9 cellular contexts compared by ENCODE assay signal in genomic region chr20:51022227-51022802, GRCh38. TPM values are rescaled to one million over a fixed set of nuclear protein-coding genes. Genes with fewer than 3 reads are reported as not detected.
DNase-seq lines count a peak whose midpoint lies in the region; ATAC-seq, FAIRE-seq and TF ChIP-seq lines count a peak whose summit lies in the region.
"Had no signal": no experiment of that assay in that cellular context is flagged by ENCODE, and none has a peak within 500 bp of the region (broad histone marks: within the 10 kb centered on the region; RNA-seq: fewer than 3 reads in every experiment).

No MANE protein-coding gene starts in this region.

- H3K27me3 ChIP-seq in BLaER1, result peaks cover 22% of the 10 kb centered on the region
- peaks cover 19% of the 10 kb centered on the region for H3K27me3 ChIP-seq in NT2/D1 (ENCODE audit: insufficient read depth, insufficient read length)
- no peaks in the 10 kb centered on the region for H3K27me3 ChIP-seq in esophagus (ENCODE audit: control insufficient read depth in 1 of 2, insufficient read depth in 2 of 2, low read length in 2 of 2)
- H3K27me3 ChIP-seq in neuron (ENCODE audit: insufficient read depth, low read length), result peaks cover 32% of the 10 kb centered on the region

- H3K9me3 ChIP-seq in BLaER1 (no peaks in the 10 kb centered on the region), NT2/D1 (ENCODE audit: insufficient read depth, low read length) (no peaks in the 10 kb centered on the region), esophagus (ENCODE audit: control insufficient read depth in 2 of 2, insufficient read depth in 1 of 2, low read depth in 1 of 2, low read length in 1 of 2) (peaks cover 0 to 3% of the 10 kb centered on the region in 2 donors), neuron (ENCODE audit: low read length) (no peaks in the 10 kb centered on the region), kidney (ENCODE audit: control insufficient read depth in 1 of 2, low read length in 2 of 2) (no peaks in the 10 kb centered on the region)

- H4K20me1 ChIP-seq in BLaER1, result peaks cover 18% of the 10 kb centered on the region

- H3K9ac ChIP-seq in BLaER1, result peak overlapping the region; percentile 89
- H3K9ac ChIP-seq in NT2/D1 (ENCODE audit: insufficient read length, low read depth), result peak overlapping the region; percentile 95
- no peak overlapping the region for H3K9ac ChIP-seq in kidney (ENCODE audit: low read length in 2 of 2)

- H3K4me2 ChIP-seq in BLaER1, result peak overlapping the region; percentile 95

- no peak for TF ChIP-seq CTCF in kidney (IDR thresholded peaks at IDR 0.05; ENCODE audit: borderline replicate concordance, extremely low read depth, insufficient read depth)

- H3K4me3 ChIP-seq in BLaER1 (peak overlapping the region; percentile 86), NT2/D1 (ENCODE audit: insufficient read length, low read depth) (peak overlapping the region; percentile 88), esophagus (ENCODE audit: low read depth in 1 of 2, low read length in 2 of 2) (peak overlapping the region; percentile 59 to 65), neuron (ENCODE audit: low read length) (peak overlapping the region; percentile 51), kidney (ENCODE audit: low read length in 2 of 2) (no peak overlapping the region)

- ATAC-seq in HG03469 (IDR thresholded peaks at IDR 0.05; ENCODE audit: unreplicated experiment), result no peak

- FAIRE-seq in kidney (lab: Jason Lieb, UNC), result no peak
- FAIRE-seq: RCC 7860 had no signal

- intact Hi-C loops in kidney (cut with DNase I), result no loop called here

- DNase-seq in NT2/D1 (ENCODE audit: low read depth, low spot score) (no peak), kidney (no peak), inferior parietal cortex (ENCODE audit: extremely low spot score) (no peak)
- no peak for DNase-seq in central memory CD4-positive, alpha-beta T cell

- peak overlapping the region; percentile 87 for H2AFZ ChIP-seq in neuron (ENCODE audit: low read depth, low read length)

- H3K27ac ChIP-seq in BLaER1 (peak overlapping the region; percentile 86), esophagus (ENCODE audit: low read depth in 2 of 2, low read length in 1 of 2) (no peak overlapping the region), kidney (ENCODE audit: low read depth in 2 of 2, low read length in 2 of 2) (no peak overlapping the region)

- H3K36me3 ChIP-seq in BLaER1 (peaks cover 26% of the 10 kb centered on the region), NT2/D1 (ENCODE audit: insufficient read depth, insufficient read length, low read length) (peaks cover 38% of the 10 kb centered on the region), esophagus (ENCODE audit: control insufficient read depth in 2 of 2, insufficient read depth in 2 of 2, low read length in 1 of 2) (no peaks in the 10 kb centered on the region), neuron (ENCODE audit: insufficient read depth, low read length) (no peaks in the 10 kb centered on the region), kidney (ENCODE audit: control insufficient read depth in 1 of 2, insufficient read depth in 2 of 2, low read length in 2 of 2) (no peaks in the 10 kb centered on the region)

- 7% methylated on average over 39 of the region's 39 CpGs for WGBS in esophagus, 2 donors

- H3K4me1 ChIP-seq in BLaER1, result peaks cover 36% of the 10 kb centered on the region
- H3K4me1 ChIP-seq in NT2/D1 (ENCODE audit: insufficient read depth, insufficient read length), result peaks cover 13% of the 10 kb centered on the region
- H3K4me1 ChIP-seq in esophagus (ENCODE audit: control insufficient read depth in 2 of 2, insufficient read depth in 2 of 2, low read length in 1 of 2), result peaks cover 8% of the 10 kb centered on the region in 2 donors
- peaks cover 6% of the 10 kb centered on the region for H3K4me1 ChIP-seq in neuron (ENCODE audit: insufficient read depth, low read length)
- no peaks in the 10 kb centered on the region for H3K4me1 ChIP-seq in kidney (ENCODE audit: control insufficient read depth in 1 of 2, insufficient read depth in 1 of 2, low read depth in 1 of 2, low read length in 2 of 2)

RNA-seq across cellular contexts. Expression of gene KCNG1, which starts 0.6 kb away (rescaled TPM):
- polyA plus RNA-seq in esophagus (10 to 100 TPM in 1 of 2 donors, 1 to 10 TPM in 1; 7.6 to 15.3 TPM), kidney (ENCODE audit: insufficient read depth, low read depth, low replicate concordance) (0.58 TPM)
- total RNA-seq in kidney, result 0.35 TPM

Comparison
In these comparisons a context has a peak if more than half of its experiments do, and no peak if none do; other contexts are left out.
1. H3K4me3 ChIP-seq: peak in BLaER1 (single experiment), NT2/D1 (single experiment), esophagus (2 of 2) and neuron (single experiment); none in kidney (0 of 2).
2. H3K9ac ChIP-seq: peak in BLaER1 (single experiment) and NT2/D1 (single experiment); none in kidney (0 of 2).